In the genomic region with DNA sequence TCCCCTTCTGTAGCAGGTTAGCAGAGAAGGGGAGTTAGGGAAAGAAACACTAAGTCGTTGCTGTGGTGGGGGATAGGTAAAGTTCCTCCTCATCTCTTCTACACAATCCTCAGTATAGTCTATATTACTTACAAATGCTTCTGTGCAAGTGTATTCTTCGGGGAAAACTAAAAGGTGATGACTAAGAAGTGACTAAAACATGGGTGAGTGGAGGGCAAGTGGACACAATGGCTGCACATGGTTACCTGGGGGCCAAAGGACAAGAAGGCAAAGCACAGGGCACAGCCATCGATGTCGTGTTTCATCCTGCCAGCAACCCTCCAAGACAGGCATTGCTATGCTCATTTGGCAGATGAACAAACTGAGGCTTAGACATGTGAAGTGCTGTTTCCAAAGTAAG, we compare ENCODE assay signal across 22 cellular contexts. TPM values are rescaled to one million over a fixed set of nuclear protein-coding genes. Genes with fewer than 3 reads are reported as not detected.
"Had no signal": no experiment of that assay in that cellular context is flagged by ENCODE, and none has a peak within 500 bp of the region (broad histone marks: within the 10 kb centered on the region; RNA-seq: fewer than 3 reads in every experiment).

No MANE protein-coding gene starts in this region.

- H3K36me3 Mint-ChIP-seq: natural killer cell had no signal

- H3K27ac Mint-ChIP-seq: activated CD8-positive, alpha-beta T cell treated with anti-CD3 and anti-CD28 coated beads for 36 hours; activated naive CD8-positive, alpha-beta T cell treated with anti-CD3 and anti-CD28 coated beads, Interleukin-2, amount 50 U/mL, for 24 hours; natural killer cell; stimulated activated naive CD8-positive, alpha-beta T cell treated with anti-CD3 and anti-CD28 coated beads, Interleukin-15, Interleukin-2, amounts not matched to agents 100 ng/mL and 50 ng/mL, for 24 hours had no signal

- H3K9me3 ChIP-seq: ascending aorta, thoracic aorta had no signal

- H3K4me3 Mint-ChIP-seq: activated CD8-positive, alpha-beta T cell treated with anti-CD3 and anti-CD28 coated beads for 36 hours; activated naive CD8-positive, alpha-beta T cell treated with anti-CD3 and anti-CD28 coated beads, Interleukin-2, amount 50 U/mL, for 24 hours; natural killer cell; stimulated activated naive CD8-positive, alpha-beta T cell treated with anti-CD3 and anti-CD28 coated beads, Interleukin-15, Interleukin-2, amounts not matched to agents 100 ng/mL and 50 ng/mL, for 24 hours had no signal

- H3K4me1 ChIP-seq: ascending aorta had no signal

- H3K4me1 Mint-ChIP-seq: activated naive CD8-positive, alpha-beta T cell treated with anti-CD3 and anti-CD28 coated beads, Interleukin-2, amount 50 U/mL, for 24 hours; natural killer cell had no signal

- H3K27me3 ChIP-seq: ascending aorta had no signal

- H3K9me3 Mint-ChIP-seq: activated CD8-positive, alpha-beta T cell treated with anti-CD3 and anti-CD28 coated beads for 36 hours; activated naive CD8-positive, alpha-beta T cell treated with anti-CD3 and anti-CD28 coated beads, Interleukin-2, amount 50 U/mL, for 24 hours; natural killer cell; stimulated activated naive CD8-positive, alpha-beta T cell treated with anti-CD3 and anti-CD28 coated beads, Interleukin-15, Interleukin-2, amounts not matched to agents 100 ng/mL and 50 ng/mL, for 24 hours had no signal

- H3K4me3 ChIP-seq: ascending aorta, lung, thoracic aorta had no signal

- H3K27ac ChIP-seq: ascending aorta, epithelial cell of prostate, thoracic aorta, WERI-Rb-1 had no signal

- H3K36me3 ChIP-seq: ascending aorta, thoracic aorta, WERI-Rb-1 had no signal

- DNase-seq: activated CD4-positive, alpha-beta T cell treated with anti-CD3 and anti-CD28 coated beads for 4 hours; activated CD8-positive, alpha-beta memory T cell treated with anti-CD3 and anti-CD28 coated beads, Interleukin-2, amount 50 U/mL, for 4 hours; activated CD8-positive, alpha-beta T cell treated with anti-CD3 and anti-CD28 coated beads for 36 hours; activated naive CD4-positive, alpha-beta T cell treated with Interleukin-2 at 50 U/mL for 16 hours; activated naive CD8-positive, alpha-beta T cell treated with anti-CD3 and anti-CD28 coated beads, Interleukin-2, amount 50 U/mL, for 24 hours; caudate nucleus; effector memory CD4-positive, alpha-beta T cell; hypothalamus; left cardiac atrium; natural killer cell; stimulated activated CD4-positive, alpha-beta T cell treated with anti-CD3 and anti-CD28 coated beads, Interleukin-4, amount 100 ng/mL, for 1 hour; T-helper 1 cell; WERI-Rb-1 had no signal

RNA-seq across cellular contexts. Expression of a gene that starts 35.5 kb away (rescaled TPM):
- total RNA-seq: activated CD8-positive, alpha-beta T cell treated with anti-CD3 and anti-CD28 coated beads for 36 hours; ascending aorta; glomerular endothelial cell; left cardiac atrium; mononuclear cell; natural killer cell; osteocyte; ureter had no signal
- polyA plus RNA-seq: lung had no signal
